ENCODE assay signal across 10 cellular contexts in the genomic region with DNA sequence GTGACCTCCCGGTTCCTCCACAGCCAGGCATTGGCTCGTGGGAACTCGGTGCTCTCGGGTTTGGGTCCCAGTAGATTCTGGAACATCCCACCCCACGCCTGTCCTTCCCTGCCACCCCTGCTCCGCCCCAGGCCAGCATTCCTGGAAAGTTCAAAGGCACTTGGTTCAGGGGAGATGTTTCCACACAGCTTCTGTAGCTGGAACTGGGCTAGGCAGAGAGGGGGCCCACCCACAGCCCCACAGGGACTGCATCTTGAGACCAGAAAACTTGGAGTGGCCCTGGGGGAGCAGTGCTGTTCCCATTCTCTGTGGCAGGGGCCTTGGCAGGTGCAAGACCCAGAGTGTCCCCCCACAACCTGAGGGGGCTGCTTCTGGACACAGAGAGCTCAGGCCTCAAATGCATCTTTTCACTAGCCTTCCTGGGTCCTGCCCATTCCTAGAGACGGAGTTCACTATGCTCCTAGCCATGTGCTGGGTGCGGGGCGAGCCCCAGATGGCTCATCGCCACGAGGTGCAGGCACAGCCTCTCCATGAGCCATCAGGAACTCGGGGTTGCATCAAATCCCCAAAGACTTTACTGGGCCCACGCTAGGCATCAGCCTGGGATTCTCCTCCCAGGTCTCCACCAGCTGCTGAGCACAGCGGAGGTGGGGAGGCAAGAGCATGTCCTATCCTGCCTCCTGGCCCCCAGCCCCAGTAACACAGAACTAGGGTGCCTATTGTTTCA.
A peak's percentile ranks its signal among the peaks of the same experiment; 100 is the strongest.
DNase-seq lines count a peak whose midpoint lies in the region; ATAC-seq and TF ChIP-seq lines count a peak whose summit lies in the region.
"Had no signal": no experiment of that assay in that cellular context is flagged by ENCODE, and none has a peak within 500 bp of the region (broad histone marks: within the 10 kb centered on the region; RNA-seq: fewer than 3 reads in every experiment).

No MANE protein-coding gene starts in this region.

- intact Hi-C loops in transverse colon (cut with DNase I; ENCODE audit: low total_unique reads): loop anchor here (5.0 kb wide), 1 partner anchor 310 kb away; no protein-coding TSS in a partner anchor

- peaks cover 26 to 69% (median 61%) of the 10 kb centered on the region in 4 donors for H3K4me1 ChIP-seq in transverse colon

- no peak for DNase-seq in activated naive CD4-positive, alpha-beta T cell treated with anti-CD3 and anti-CD28 coated beads, Interleukin-2, amount 10 ng/mL, durations not matched to agents 7 days and 5 days
- no peak for DNase-seq in activated naive CD4-positive, alpha-beta T cell (lab: John Stamatoyannopoulos, UW)
- DNase-seq in activated naive CD8-positive, alpha-beta T cell treated with anti-CD3 and anti-CD28 coated beads, Interleukin-2, amount 50 U/mL, for 24 hours: no peak
- DNase-seq in memory B cell (ENCODE audit: low spot score in 2 of 2): no peak
- no peak for DNase-seq in transverse colon
- DNase-seq in NCI-H1092 (lab: John Stamatoyannopoulos, UW): no peak
- DNase-seq: SHP77 treated with DMSO at 0.1 percent for 48 hours had no signal

- peaks cover 84% of the 10 kb centered on the region for H3K4me1 Mint-ChIP-seq in activated naive CD4-positive, alpha-beta T cell treated with anti-CD3 and anti-CD28 coated beads, Interleukin-2, amount 10 ng/mL, durations not matched to agents 7 days and 5 days
- H3K4me1 Mint-ChIP-seq in activated naive CD8-positive, alpha-beta T cell treated with anti-CD3 and anti-CD28 coated beads, Interleukin-2, amount 50 U/mL, for 24 hours: peaks cover 64% of the 10 kb centered on the region
- peaks cover 41% of the 10 kb centered on the region for H3K4me1 Mint-ChIP-seq in memory B cell

- TF ChIP-seq EP300 in transverse colon (IDR thresholded peaks at IDR 0.05; ENCODE audit: low read depth): no peak

- H3K4me3 ChIP-seq in transverse colon: no peak overlapping the region
- H3K4me3 ChIP-seq: ovary had no signal

- in situ Hi-C loops in transverse colon (cut with MboI; ENCODE audit: low pct_ligation_motif_present in 1 of 4, low pct_unique_long_range_greater_than_20kb in 1 of 4, low sequenced_read_pairs in 3 of 4): no loop called here

- peak overlapping the region; percentile 93 to 95 (median 94) for H3K27ac ChIP-seq in transverse colon

- no peaks in the 10 kb centered on the region for H3K9me3 Mint-ChIP-seq in activated naive CD4-positive, alpha-beta T cell treated with anti-CD3 and anti-CD28 coated beads, Interleukin-2, amount 10 ng/mL, durations not matched to agents 7 days and 5 days
- H3K9me3 Mint-ChIP-seq in activated naive CD8-positive, alpha-beta T cell treated with anti-CD3 and anti-CD28 coated beads, Interleukin-2, amount 50 U/mL, for 24 hours: no peaks in the 10 kb centered on the region
- H3K9me3 Mint-ChIP-seq in memory B cell: no peaks in the 10 kb centered on the region

- peaks cover 3% of the 10 kb centered on the region for H3K36me3 Mint-ChIP-seq in activated naive CD4-positive, alpha-beta T cell treated with anti-CD3 and anti-CD28 coated beads, Interleukin-2, amount 10 ng/mL, durations not matched to agents 7 days and 5 days
- no peaks in the 10 kb centered on the region for H3K36me3 Mint-ChIP-seq in activated naive CD8-positive, alpha-beta T cell treated with anti-CD3 and anti-CD28 coated beads, Interleukin-2, amount 50 U/mL, for 24 hours (ENCODE audit: low read depth)
- H3K36me3 Mint-ChIP-seq in memory B cell: no peaks in the 10 kb centered on the region

- no peak for TF ChIP-seq POLR2A in transverse colon (IDR thresholded peaks at IDR 0.05)

- H3K27ac Mint-ChIP-seq in activated naive CD4-positive, alpha-beta T cell treated with anti-CD3 and anti-CD28 coated beads, Interleukin-2, amount 10 ng/mL, durations not matched to agents 7 days and 5 days: peak overlapping the region; percentile 98
- peak overlapping the region; percentile 97 for H3K27ac Mint-ChIP-seq in activated naive CD8-positive, alpha-beta T cell treated with anti-CD3 and anti-CD28 coated beads, Interleukin-2, amount 50 U/mL, for 24 hours
- H3K27ac Mint-ChIP-seq in memory B cell: peak overlapping the region; percentile 96

- no peak for TF ChIP-seq CTCF in transverse colon (IDR thresholded peaks at IDR 0.05)

- no peak for ATAC-seq in activated naive CD8-positive, alpha-beta T cell treated with anti-CD3 and anti-CD28 coated beads, Interleukin-2, amount 50 U/mL, for 24 hours
- no peak for ATAC-seq in memory B cell (ENCODE audit: low read depth)
- ATAC-seq in HG02759 (IDR thresholded peaks at IDR 0.05; ENCODE audit: unreplicated experiment): no peak
- no peak for ATAC-seq in HG03520 (IDR thresholded peaks at IDR 0.05; ENCODE audit: unreplicated experiment)

- 80 to 81% methylated on average over 2 to 11 of the region's 14 CpGs for WGBS in transverse colon (ENCODE audit: low coverage in 1 of 2), 2 donors

- H3K4me3 Mint-ChIP-seq in activated naive CD4-positive, alpha-beta T cell treated with anti-CD3 and anti-CD28 coated beads, Interleukin-2, amount 10 ng/mL, durations not matched to agents 7 days and 5 days: peak overlapping the region; percentile 67
- H3K4me3 Mint-ChIP-seq in activated naive CD8-positive, alpha-beta T cell treated with anti-CD3 and anti-CD28 coated beads, Interleukin-2, amount 50 U/mL, for 24 hours: no peak overlapping the region
- no peak overlapping the region for H3K4me3 Mint-ChIP-seq in memory B cell

- H3K36me3 ChIP-seq in transverse colon: no peaks in the 10 kb centered on the region
- H3K36me3 ChIP-seq: ovary had no signal

- H3K9me3 ChIP-seq in transverse colon: no peaks in the 10 kb centered on the region
- H3K9me3 ChIP-seq: ovary had no signal

- no peaks in the 10 kb centered on the region for H3K27me3 Mint-ChIP-seq in activated naive CD4-positive, alpha-beta T cell treated with anti-CD3 and anti-CD28 coated beads, Interleukin-2, amount 10 ng/mL, durations not matched to agents 7 days and 5 days
- no peaks in the 10 kb centered on the region for H3K27me3 Mint-ChIP-seq in activated naive CD8-positive, alpha-beta T cell treated with anti-CD3 and anti-CD28 coated beads, Interleukin-2, amount 50 U/mL, for 24 hours
- H3K27me3 Mint-ChIP-seq in memory B cell: no peaks in the 10 kb centered on the region

- no peaks in the 10 kb centered on the region for H3K27me3 ChIP-seq in transverse colon
- H3K27me3 ChIP-seq: ovary had no signal

- CTCF ChIA-PET in activated naive CD4-positive, alpha-beta T cell treated with anti-CD3 and anti-CD28 coated beads, Interleukin-2, amount 10 ng/mL, durations not matched to agents 7 days and 5 days (lab: Charles Lee): interaction anchor here (0.6 to 2.1 kb wide), 7 partner anchors 10 to 71 kb away, joined by 3 to 6 read pairs (median 4); no protein-coding TSS in a partner anchor
